In the genomic region with DNA sequence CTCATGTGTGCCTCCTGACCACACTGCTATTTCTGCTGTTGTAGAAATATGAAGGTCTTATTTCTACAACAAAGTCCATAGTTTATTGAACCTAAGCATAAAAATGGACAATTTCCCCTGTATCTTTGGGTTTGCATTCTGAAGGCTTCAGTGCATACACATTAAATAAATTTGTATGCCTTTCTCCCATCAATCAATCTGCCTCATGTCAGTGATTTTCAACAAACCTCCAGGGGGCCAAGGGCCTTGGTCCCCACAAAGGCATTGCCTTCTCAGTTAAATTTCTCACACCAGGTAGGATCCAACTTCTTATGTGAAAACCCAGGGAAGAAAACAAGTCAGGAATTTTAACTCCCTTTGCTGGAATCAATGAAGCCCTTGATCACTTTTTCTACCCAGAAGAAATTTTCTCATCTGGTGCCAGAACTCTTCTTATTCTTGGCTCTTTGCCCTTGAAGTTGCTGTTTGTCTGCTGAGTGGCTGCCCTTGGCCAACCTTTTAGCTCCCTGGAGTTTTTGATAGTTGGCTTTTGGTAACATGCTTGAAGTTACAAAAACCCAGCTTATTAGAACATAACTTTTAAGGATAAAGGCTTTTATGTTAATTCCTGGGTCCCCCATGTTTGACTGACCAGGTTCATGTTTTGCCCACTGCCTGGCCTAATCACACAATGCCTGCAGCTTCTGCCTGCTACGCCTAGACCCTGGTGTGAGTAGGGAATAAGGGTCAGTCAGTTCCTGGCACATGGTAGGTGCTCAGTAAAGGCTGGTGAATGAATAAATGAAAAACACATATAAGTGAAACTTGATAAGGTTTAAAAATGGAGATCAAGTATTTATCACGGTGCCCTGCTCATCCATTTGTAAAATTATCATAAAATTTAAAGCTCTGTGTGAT, we compare ENCODE assay signal across 1 cellular context.
TF ChIP-seq lines count a peak whose summit lies in the region.

No MANE protein-coding gene starts in this region.

TF ChIP-seq in K562, 482 proteins besides CTCF, POLR2A, EP300 and RAD21 (continued from another document):
- TF ChIP-seq ZBTB12 (CRISPR knock-in tag; IDR thresholded peaks at IDR 0.05) (no peak), ZBED1 (IDR thresholded peaks at IDR 0.05) (no peak), SMAD1 (IDR thresholded peaks at IDR 0.05; ENCODE audit: low read depth, low read length, partially characterized antibody) (no peak), IFI16 (CRISPR knock-in tag; IDR thresholded peaks at IDR 0.05) (no peak), OTX1 (CRISPR knock-in tag; IDR thresholded peaks at IDR 0.05) (no peak), MEIS2 (IDR thresholded peaks at IDR 0.05; ENCODE audit: partially characterized antibody) (peak; percentile 70), BHLHE40 (IDR thresholded peaks at IDR 0.05; ENCODE audit: low read length) (no peak), DACH1 (IDR thresholded peaks at IDR 0.05; ENCODE audit: partially characterized antibody) (no peak), CTBP1 (IDR thresholded peaks at IDR 0.05; ENCODE audit: borderline replicate concordance) (no peak), RBM22 (IDR thresholded peaks at IDR 0.05; ENCODE audit: low read depth, low read length, poor library complexity, severe bottlenecking) (no peak), FOXJ2 (tag; IDR thresholded peaks at IDR 0.05) (no peak), ZNF76 (CRISPR knock-in tag; IDR thresholded peaks at IDR 0.05; ENCODE audit: borderline replicate concordance) (no peak), SRF (CRISPR knock-in tag; IDR thresholded peaks at IDR 0.05) (no peak), NFIC (IDR thresholded peaks at IDR 0.05) (peak; percentile 37; the same call in 1 of the 2 replicates), ZNF197 (CRISPR knock-in tag; IDR thresholded peaks at IDR 0.05; ENCODE audit: low read depth) (no peak), PBX2 (CRISPR knock-in tag; IDR thresholded peaks at IDR 0.05; ENCODE audit: low read depth) (no peak), PBX2 (tag; conservative IDR thresholded peaks at IDR 0.05; ENCODE audit: low read depth) (peak; percentile 65), PKNOX1 (IDR thresholded peaks at IDR 0.05) (peak; percentile 68), ZNF133 (CRISPR knock-in tag; IDR thresholded peaks at IDR 0.05) (no peak)
- TF ChIP-seq, protein P1, sequence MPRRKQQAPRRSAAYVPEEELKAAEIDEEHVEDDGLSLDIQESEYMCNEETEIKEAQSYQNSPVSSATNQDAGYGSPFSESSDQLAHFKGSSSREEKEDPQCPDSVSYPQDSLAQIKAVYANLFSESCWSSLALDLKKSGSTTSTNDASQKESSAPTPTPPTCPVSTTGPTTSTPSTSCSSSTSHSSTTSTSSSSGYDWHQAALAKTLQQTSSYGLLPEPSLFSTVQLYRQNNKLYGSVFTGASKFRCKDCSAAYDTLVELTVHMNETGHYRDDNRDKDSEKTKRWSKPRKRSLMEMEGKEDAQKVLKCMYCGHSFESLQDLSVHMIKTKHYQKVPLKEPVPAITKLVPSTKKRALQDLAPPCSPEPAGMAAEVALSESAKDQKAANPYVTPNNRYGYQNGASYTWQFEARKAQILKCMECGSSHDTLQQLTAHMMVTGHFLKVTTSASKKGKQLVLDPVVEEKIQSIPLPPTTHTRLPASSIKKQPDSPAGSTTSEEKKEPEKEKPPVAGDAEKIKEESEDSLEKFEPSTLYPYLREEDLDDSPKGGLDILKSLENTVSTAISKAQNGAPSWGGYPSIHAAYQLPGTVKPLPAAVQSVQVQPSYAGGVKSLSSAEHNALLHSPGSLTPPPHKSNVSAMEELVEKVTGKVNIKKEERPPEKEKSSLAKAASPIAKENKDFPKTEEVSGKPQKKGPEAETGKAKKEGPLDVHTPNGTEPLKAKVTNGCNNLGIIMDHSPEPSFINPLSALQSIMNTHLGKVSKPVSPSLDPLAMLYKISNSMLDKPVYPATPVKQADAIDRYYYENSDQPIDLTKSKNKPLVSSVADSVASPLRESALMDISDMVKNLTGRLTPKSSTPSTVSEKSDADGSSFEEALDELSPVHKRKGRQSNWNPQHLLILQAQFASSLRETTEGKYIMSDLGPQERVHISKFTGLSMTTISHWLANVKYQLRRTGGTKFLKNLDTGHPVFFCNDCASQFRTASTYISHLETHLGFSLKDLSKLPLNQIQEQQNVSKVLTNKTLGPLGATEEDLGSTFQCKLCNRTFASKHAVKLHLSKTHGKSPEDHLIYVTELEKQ (CRISPR knock-in tag; IDR thresholded peaks at IDR 0.05) = no peak
